20 cellular contexts compared by ENCODE assay signal in genomic region chr12:126926023-126926600, GRCh38.
DNase-seq lines count a peak whose midpoint lies in the region; ATAC-seq, FAIRE-seq and TF ChIP-seq lines count a peak whose summit lies in the region.
"Had no signal": no experiment of that assay in that cellular context is flagged by ENCODE, and none has a peak within 500 bp of the region (broad histone marks: within the 10 kb centered on the region; RNA-seq: fewer than 3 reads in every experiment).

No MANE protein-coding gene starts in this region.

- H3K36me3 Mint-ChIP-seq in chondrocyte (ENCODE audit: low read depth), result no peaks in the 10 kb centered on the region

- peak overlapping the region; percentile 68 for H3K4me3 ChIP-seq in ACC112 (ENCODE audit: low read depth, low read length)
- H3K4me3 ChIP-seq in MM.1S (ENCODE audit: low read length), result peak overlapping the region; percentile 9; the same call in 1 of the 2 replicates
- H3K4me3 ChIP-seq in H1 (ENCODE audit: extremely low read depth in 1 of 4, insufficient read depth in 2 of 4, low read depth in 3 of 4, low read length in 4 of 4), result no peak overlapping the region
- H3K4me3 ChIP-seq in coronary artery, result no peak overlapping the region
- H3K4me3 ChIP-seq: ovary, SJCRH30, spleen had no signal

- H3K27me3 Mint-ChIP-seq in chondrocyte (ENCODE audit: low read depth), result no peaks in the 10 kb centered on the region
- H3K27me3 Mint-ChIP-seq: stimulated activated naive CD8-positive, alpha-beta T cell treated with anti-CD3 and anti-CD28 coated beads, Interleukin-15, Interleukin-2, amounts not matched to agents 100 ng/mL and 50 ng/mL, for 24 hours had no signal

- DNase-seq in MM.1S, result peak; percentile 62
- no peak for DNase-seq in H1 (ENCODE audit: low read depth in 1 of 2, low spot score in 2 of 2)
- DNase-seq in NCI-H1105 treated with DMSO at 0.1 percent for 48 hours (lab: John Stamatoyannopoulos, UW), result no peak
- DNase-seq in coronary artery (ENCODE audit: low spot score), result no peak
- DNase-seq in chondrocyte (ENCODE audit: low spot score), result no peak
- DNase-seq: activated CD4-positive, alpha-beta T cell treated with anti-CD3 and anti-CD28 coated beads, Interleukin-2, amount 50 U/mL, for 1 hour; amygdala; IMR-90; NCI-H1694; NCI-H524 treated with DMSO at 0.1 percent for 48 hours; ovary; SJCRH30; spleen; T-helper 9 cell had no signal

- no peaks in the 10 kb centered on the region for H3K27me3 ChIP-seq in ACC112 (ENCODE audit: insufficient read depth, low read length)
- H3K27me3 ChIP-seq in MM.1S (replicated peaks; ENCODE audit: insufficient read depth, low read length), result no peaks in the 10 kb centered on the region
- H3K27me3 ChIP-seq in H1 (replicated peaks in 1 of 4; ENCODE audit: control insufficient read depth in 3 of 4, extremely low read depth in 1 of 4, insufficient read depth in 3 of 4, low read length in 3 of 4), result no peaks in the 10 kb centered on the region
- H3K27me3 ChIP-seq: ovary, SJCRH30, spleen had no signal

- H3K9ac ChIP-seq in MM.1S (ENCODE audit: low read length) (no peak overlapping the region), H1 (replicated peaks in 1 of 4; ENCODE audit: extremely low read depth in 1 of 4, low read depth in 3 of 4, low read length in 3 of 4) (no peak overlapping the region)

- H4K20me1 ChIP-seq in MM.1S (ENCODE audit: insufficient read depth, low read length) (no peaks in the 10 kb centered on the region), H1 (replicated peaks in 1 of 2; ENCODE audit: control insufficient read depth in 1 of 2, insufficient read depth in 2 of 2, low read length in 2 of 2) (no peaks in the 10 kb centered on the region)

- H4K5ac ChIP-seq in H1 (ENCODE audit: insufficient read length, low read depth, low read length), result no peak overlapping the region

- no peak overlapping the region for H2BK20ac ChIP-seq in H1 (ENCODE audit: low read length)

- no peaks in the 10 kb centered on the region for H3K79me2 ChIP-seq in ACC112 (ENCODE audit: control insufficient read depth, insufficient read depth, low read length, unreplicated experiment)
- H3K79me2 ChIP-seq in MM.1S (ENCODE audit: low read length), result no peaks in the 10 kb centered on the region
- no peaks in the 10 kb centered on the region for H3K79me2 ChIP-seq in H1 (ENCODE audit: control insufficient read depth in 1 of 2, insufficient read depth in 2 of 2, low read length in 2 of 2)

- H3K4me1 ChIP-seq in ACC112 (ENCODE audit: control insufficient read depth, insufficient read depth, low read length, unreplicated experiment), result peaks cover 6% of the 10 kb centered on the region
- 0 out of 2 replicates have a peak, but pooled peaks cover 3% of the 10 kb centered on the region for H3K4me1 ChIP-seq in MM.1S (ENCODE audit: low read length)
- no peaks in the 10 kb centered on the region for H3K4me1 ChIP-seq in H1 (replicated peaks in 1 of 4; ENCODE audit: control insufficient read depth in 3 of 4, insufficient read depth in 4 of 4, low read length in 3 of 4)
- H3K4me1 ChIP-seq: SJCRH30, spleen had no signal

- TF ChIP-seq CTCF in MM.1S (IDR thresholded peaks at IDR 0.05; ENCODE audit: low read length) (peak; percentile 49), H1 (IDR thresholded peaks at IDR 0.05; ENCODE audit: control extremely low read depth in 1 of 3, insufficient read depth in 1 of 3, low read depth in 1 of 3, low read length in 3 of 3) (peak in 2 of 3 experiments; percentile 11 to 39; a peak in 2 of 4 replicates), coronary artery (IDR thresholded peaks at IDR 0.05) (no peak), chondrocyte (IDR thresholded peaks at IDR 0.05) (no peak)

- H3K9me3 ChIP-seq in MM.1S (replicated peaks; ENCODE audit: insufficient read depth, low read length), result no peaks in the 10 kb centered on the region
- H3K9me3 ChIP-seq in H1 (ENCODE audit: insufficient read depth in 2 of 2, low read depth in 1 of 2, low read length in 1 of 2), result no peaks in the 10 kb centered on the region; a peak in 1 of 4 replicates
- H3K9me3 ChIP-seq: ovary, SJCRH30, spleen had no signal

- no peak overlapping the region for H3K27ac Mint-ChIP-seq in chondrocyte (ENCODE audit: unreplicated experiment)
- H3K27ac Mint-ChIP-seq: stimulated activated naive CD8-positive, alpha-beta T cell treated with anti-CD3 and anti-CD28 coated beads, Interleukin-15, Interleukin-2, amounts not matched to agents 100 ng/mL and 50 ng/mL, for 24 hours had no signal

- ATAC-seq in GM19324 (IDR thresholded peaks at IDR 0.05; ENCODE audit: low FRiP score, unreplicated experiment) (peak; percentile 58), HG03342 (IDR thresholded peaks at IDR 0.05; ENCODE audit: unreplicated experiment) (no peak)

- H3K79me1 ChIP-seq in H1 (ENCODE audit: low read depth, low read length), result no peaks in the 10 kb centered on the region

- no peak overlapping the region for H3K56ac ChIP-seq in H1 (replicated peaks; ENCODE audit: insufficient read length, low read depth, low read length)

- H3K18ac ChIP-seq in H1 (ENCODE audit: extremely low read depth, low read length), result no peak overlapping the region

- H2BK12ac ChIP-seq in H1 (ENCODE audit: low read depth, low read length), result no peak overlapping the region

- H3K4me1 Mint-ChIP-seq in chondrocyte (ENCODE audit: low read depth), result no peaks in the 10 kb centered on the region

- H3K4me3 Mint-ChIP-seq in chondrocyte (ENCODE audit: unreplicated experiment), result no peak overlapping the region
- H3K4me3 Mint-ChIP-seq: stimulated activated naive CD8-positive, alpha-beta T cell treated with anti-CD3 and anti-CD28 coated beads, Interleukin-15, Interleukin-2, amounts not matched to agents 100 ng/mL and 50 ng/mL, for 24 hours had no signal

- CTCF ChIA-PET in H1 (lab: Charles Lee; ENCODE audit: partially characterized antibody), result interaction anchor here (0.6 to 1.8 kb wide), 7 partner anchors 16 to 455 kb away, joined by 3 to 5 read pairs (median 4); no protein-coding TSS in a partner anchor

- H3K14ac ChIP-seq in H1 (ENCODE audit: insufficient read length), result no peak overlapping the region

- H2BK120ac ChIP-seq in H1 (replicated peaks; ENCODE audit: low read depth, low read length), result no peak overlapping the region

- H3K23me2 ChIP-seq in H1 (ENCODE audit: low read depth, low read length), result no peaks in the 10 kb centered on the region

- H3K9me3 Mint-ChIP-seq in chondrocyte (ENCODE audit: low read depth), result peaks cover under 1% of the 10 kb centered on the region

- H3K36me3 ChIP-seq in ACC112 (ENCODE audit: insufficient read depth, low read length) (no peaks in the 10 kb centered on the region), MM.1S (replicated peaks; ENCODE audit: insufficient read depth, low read length) (no peaks in the 10 kb centered on the region), H1 (ENCODE audit: control insufficient read depth in 2 of 4, insufficient read depth in 4 of 4, low read length in 3 of 4) (no peaks in the 10 kb centered on the region)
- H3K36me3 ChIP-seq: ovary, SJCRH30, spleen had no signal

- H2AK5ac ChIP-seq in H1 (ENCODE audit: low read depth, low read length), result no peak overlapping the region

- TF ChIP-seq POLR2A in H1 (IDR thresholded peaks at IDR 0.05; ENCODE audit: control extremely low read depth in 1 of 2, low read depth in 2 of 2, low read length in 2 of 2), result no peak

- no peak overlapping the region for H4K91ac ChIP-seq in H1 (replicated peaks; ENCODE audit: insufficient read length, low read length)

- peak; percentile 52 to 58 for TF ChIP-seq RAD21 in H1 (IDR thresholded peaks at IDR 0.05 in 1 of 2, conservative IDR thresholded peaks at IDR 0.05 in 1 of 2; ENCODE audit: low read depth in 2 of 2, low read length in 2 of 2)

- no peak overlapping the region for H2BK15ac ChIP-seq in H1 (ENCODE audit: low read length)

- no peaks in the 10 kb centered on the region for H3F3A ChIP-seq in MM.1S (ENCODE audit: insufficient read depth, low read length)

- no peak overlapping the region for H3K4ac ChIP-seq in H1 (replicated peaks; ENCODE audit: insufficient read length, low read depth, low read length)

- peak overlapping the region; percentile 53 for H3K4me2 ChIP-seq in MM.1S (ENCODE audit: low read depth, low read length)
- H3K4me2 ChIP-seq in H1 (ENCODE audit: insufficient read depth in 1 of 2, low read depth in 2 of 2, low read length in 2 of 2), result no peak overlapping the region

- no peak overlapping the region for H2BK5ac ChIP-seq in H1 (ENCODE audit: low read depth, low read length)

- POLR2A ChIA-PET in H1 (lab: Charles Lee; ENCODE audit: partially characterized antibody), result no interaction called here

- 85% methylated on average over 7 of the region's 7 CpGs; no CpG with 5 or more reads in 1 of the 2 experiments for WGBS in H1 (ENCODE audit: extremely low coverage in 1 of 2, insufficient coverage in 1 of 2, insufficient read length in 1 of 2, insufficient replicate concordance in 2 of 2, low coverage in 1 of 2, low lambda C conversion rate in 2 of 2, missing lambda C conversion rate in 1 of 2), 2 experiments

- H3K27ac ChIP-seq in ACC112 (ENCODE audit: low read depth, low read length) (no peak overlapping the region), MM.1S (ENCODE audit: low read length) (peak overlapping the region; percentile 24; the same call in 1 of the 2 replicates), H1 (ENCODE audit: low read depth, low read length) (no peak overlapping the region), coronary artery (no peak overlapping the region)
- H3K27ac ChIP-seq: ovary, SJCRH30, spleen had no signal

- peak overlapping the region; percentile 94 for H2AFZ ChIP-seq in ACC112 (ENCODE audit: low read length, unreplicated experiment)
- 0 out of 2 replicates have a peak overlapping the region, but pooled peaks have one; percentile 50 for H2AFZ ChIP-seq in MM.1S (ENCODE audit: low read length)
- no peak overlapping the region for H2AFZ ChIP-seq in H1 (ENCODE audit: low read length)

- H3K23ac ChIP-seq in H1 (ENCODE audit: insufficient read length), result no peak overlapping the region

- H3K9me2 ChIP-seq in MM.1S (replicated peaks; ENCODE audit: insufficient read depth, low read length), result no peaks in the 10 kb centered on the region

- peak; percentile 63 for FAIRE-seq in H1 (lab: Jason Lieb, UNC)
- FAIRE-seq: colon, islet of Langerhans had no signal

- no peak overlapping the region for H4K8ac ChIP-seq in H1 (ENCODE audit: extremely low read depth, insufficient read depth, low read length)

- no peak for TF ChIP-seq EP300 in H1 (IDR thresholded peaks at IDR 0.05; ENCODE audit: borderline replicate concordance in 1 of 2, low read depth in 2 of 2, low read length in 2 of 2)

TF ChIP-seq in H1, 55 proteins besides CTCF, POLR2A, EP300 and RAD21:
- TF ChIP-seq SP2 (IDR thresholded peaks at IDR 0.05; ENCODE audit: low read length), result no peak
- TF ChIP-seq POU5F1 (IDR thresholded peaks at IDR 0.05; ENCODE audit: low read depth, low read length), result no peak
- no peak for TF ChIP-seq PHF8 (conservative IDR thresholded peaks at IDR 0.05; ENCODE audit: low read depth, low read length)
- no peak for TF ChIP-seq SAP30 (IDR thresholded peaks at IDR 0.05; ENCODE audit: insufficient read depth, insufficient replicate concordance, low read length)
- TF ChIP-seq CBX8 (IDR thresholded peaks at IDR 0.05; ENCODE audit: borderline replicate concordance, low read depth, low read length), result no peak

Comparison
In these comparisons a context has a peak if more than half of its experiments do, and no peak if none do; other contexts are left out.
1. H3K4me3 ChIP-seq: peak in ACC112 (single experiment) and MM.1S (single experiment); none in H1 (0 of 4) and coronary artery (single experiment).
2. CTCF ChIP-seq: peak in MM.1S (single experiment) and H1 (2 of 3); none in coronary artery (single experiment) and chondrocyte (single experiment).